11 cellular contexts compared by ENCODE assay signal in genomic region chr10:50470798-50471582, GRCh38.
DNase-seq lines count a peak whose midpoint lies in the region; ATAC-seq lines count a peak whose summit lies in the region.
"Had no signal": no experiment of that assay in that cellular context is flagged by ENCODE, and none has a peak within 500 bp of the region (broad histone marks: within the 10 kb centered on the region; RNA-seq: fewer than 3 reads in every experiment).

No MANE protein-coding gene starts in this region.

- H3K9me3 Mint-ChIP-seq in activated T-cell treated with anti-CD3 and anti-CD28 coated beads, Interleukin-2, amount 50 U/mL, for 4 hours = no peaks in the 10 kb centered on the region

- no peak overlapping the region for H3K4ac ChIP-seq in trophoblast cell (ENCODE audit: low read depth, low read length)

- intact Hi-C loops in sciatic nerve (cut with DNase I) = no loop called here

- H3K27me3 ChIP-seq in trophoblast cell (ENCODE audit: insufficient read depth, low read length) = no peaks in the 10 kb centered on the region
- H3K27me3 ChIP-seq: dorsolateral prefrontal cortex, SJSA1 had no signal

- H2BK120ac ChIP-seq in trophoblast cell (ENCODE audit: insufficient read depth, low read length, poor library complexity) = no peak overlapping the region

- H3K36me3 Mint-ChIP-seq in activated T-cell treated with anti-CD3 and anti-CD28 coated beads, Interleukin-2, amount 50 U/mL, for 4 hours (ENCODE audit: insufficient read depth) = peaks cover 11% of the 10 kb centered on the region

- no peak overlapping the region for H2BK12ac ChIP-seq in trophoblast cell (ENCODE audit: low read length)

- no peak overlapping the region for H3K14ac ChIP-seq in trophoblast cell (ENCODE audit: low read length)

- no peaks in the 10 kb centered on the region for H3K79me1 ChIP-seq in trophoblast cell (ENCODE audit: low read length)

- no peaks in the 10 kb centered on the region for H3K79me2 ChIP-seq in trophoblast cell (ENCODE audit: control insufficient read depth, insufficient read depth, low read length, poor library complexity)

- H4K12ac ChIP-seq in trophoblast cell (ENCODE audit: low read depth, low read length) = no peak overlapping the region

- no peak overlapping the region for H3K27ac ChIP-seq in epithelial cell of prostate
- no peak overlapping the region for H3K27ac ChIP-seq in trophoblast cell (ENCODE audit: low read depth, low read length)
- H3K27ac ChIP-seq: SJSA1 had no signal

- no peak overlapping the region for H2BK5ac ChIP-seq in trophoblast cell (ENCODE audit: low read depth, low read length, poor library complexity)

- ATAC-seq in sciatic nerve (no peak), GM21367 (IDR thresholded peaks at IDR 0.05; ENCODE audit: unreplicated experiment) (no peak)
- ATAC-seq in activated T-cell treated with anti-CD3 and anti-CD28 coated beads, Interleukin-2, amount 50 U/mL, for 4 hours = no peak

- no peak overlapping the region for H3K9ac ChIP-seq in trophoblast cell (ENCODE audit: low read length)

- H3K9me3 ChIP-seq in trophoblast cell (ENCODE audit: insufficient read depth, low read depth, low read length) = no peaks in the 10 kb centered on the region
- H3K9me3 ChIP-seq: SJSA1 had no signal

- no peak overlapping the region for H2AK5ac ChIP-seq in trophoblast cell (ENCODE audit: low read length)

- H3K23ac ChIP-seq in trophoblast cell (ENCODE audit: low read length) = no peak overlapping the region

- H3K27me3 Mint-ChIP-seq in activated T-cell treated with anti-CD3 and anti-CD28 coated beads, Interleukin-2, amount 50 U/mL, for 4 hours (ENCODE audit: low read depth) = no peaks in the 10 kb centered on the region

- no peak overlapping the region for H4K91ac ChIP-seq in trophoblast cell (ENCODE audit: low read depth, low read length)

- H3K4me2 ChIP-seq in trophoblast cell (ENCODE audit: low read length) = no peak overlapping the region

- no peak overlapping the region for H2AFZ ChIP-seq in trophoblast cell (ENCODE audit: insufficient read depth, low read length, poor library complexity)

- no peak overlapping the region for H3K18ac ChIP-seq in trophoblast cell (ENCODE audit: low read length)

- H4K8ac ChIP-seq in trophoblast cell (ENCODE audit: low read depth, low read length) = no peak overlapping the region

- WGBS in trophoblast cell (ENCODE audit: extremely low coverage, insufficient coverage, insufficient read length) = no CpG with 5 or more reads among the region's 6 CpGs

- no peak overlapping the region for H3K4me3 Mint-ChIP-seq in activated T-cell treated with anti-CD3 and anti-CD28 coated beads, Interleukin-2, amount 50 U/mL, for 4 hours

- peak; percentile 16 for DNase-seq in Daoy (ENCODE audit: low read depth)
- peak; percentile 77 for DNase-seq in NCI-H1048 (lab: John Stamatoyannopoulos, UW)
- peak; percentile 66 for DNase-seq in epithelial cell of prostate (ENCODE audit: low read depth, low spot score)
- DNase-seq in trophoblast cell = peak; percentile 17 to 46
- DNase-seq in sciatic nerve (ENCODE audit: low spot score) = no peak
- no peak for DNase-seq in activated T-cell treated with anti-CD3 and anti-CD28 coated beads, Interleukin-2, amount 50 U/mL, for 4 hours
- no peak for DNase-seq in CD1c-positive myeloid dendritic cell (ENCODE audit: extremely low spot score)
- DNase-seq: dorsolateral prefrontal cortex, MM.1S had no signal

- no peaks in the 10 kb centered on the region for H3K4me1 ChIP-seq in trophoblast cell (ENCODE audit: control insufficient read depth in 1 of 2, insufficient read depth in 2 of 2, low read length in 2 of 2)

- no peak overlapping the region for H3K4me3 ChIP-seq in trophoblast cell (ENCODE audit: low read depth, low read length)
- H3K4me3 ChIP-seq: dorsolateral prefrontal cortex, SJSA1 had no signal

- peaks cover 59% of the 10 kb centered on the region for H3K4me1 Mint-ChIP-seq in activated T-cell treated with anti-CD3 and anti-CD28 coated beads, Interleukin-2, amount 50 U/mL, for 4 hours (ENCODE audit: low read depth)

- H3K36me3 ChIP-seq in trophoblast cell (ENCODE audit: control insufficient read depth in 1 of 2, insufficient read depth in 2 of 2, low read length in 2 of 2) = no peaks in the 10 kb centered on the region
- H3K36me3 ChIP-seq: SJSA1 had no signal

Comparison
In these comparisons a context has a peak if more than half of its experiments do, and no peak if none do; other contexts are left out.
1. DNase-seq: peak in Daoy (single experiment), NCI-H1048 (single experiment), epithelial cell of prostate (single experiment) and trophoblast cell (2 of 2); none in sciatic nerve (single experiment), activated T-cell treated with anti-CD3 and anti-CD28 coated beads, Interleukin-2, amount 50 U/mL, for 4 hours (single experiment) and CD1c-positive myeloid dendritic cell (single experiment).